Comparison of ENCODE assay signal across 8 cellular contexts in the genomic region with DNA sequence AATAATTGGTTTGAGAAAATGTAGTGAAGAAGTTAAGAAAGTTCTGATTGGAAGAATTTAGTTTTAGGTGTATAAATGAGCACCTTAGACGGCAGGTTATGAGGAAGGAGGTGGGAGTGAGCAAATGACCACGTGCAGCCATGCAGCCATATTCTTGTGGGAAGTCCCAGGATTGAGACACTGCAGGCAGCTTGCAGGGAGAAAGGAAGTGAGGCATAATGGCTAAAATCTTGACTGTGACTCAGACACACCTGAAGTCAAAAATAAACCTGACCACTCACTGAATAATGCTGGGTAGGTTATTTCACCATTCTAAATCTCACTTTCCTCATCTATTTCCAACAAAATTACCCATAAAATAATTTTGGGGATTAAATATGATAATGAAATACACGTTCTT. TPM values are rescaled to one million over a fixed set of nuclear protein-coding genes. Genes with fewer than 3 reads are reported as not detected.
DNase-seq lines count a peak whose midpoint lies in the region; ATAC-seq and TF ChIP-seq lines count a peak whose summit lies in the region.

No MANE protein-coding gene starts in this region.

- H3K27ac ChIP-seq in GM23248 (peak overlapping the region; percentile 84), MM.1S (ENCODE audit: low read length) (no peak overlapping the region), foreskin keratinocyte (peak overlapping the region; percentile 98)

- H2AFZ ChIP-seq in GM23248: no peak overlapping the region
- no peak overlapping the region for H2AFZ ChIP-seq in MM.1S (ENCODE audit: low read length)

- H3K27me3 ChIP-seq in GM23248 (replicated peaks; ENCODE audit: insufficient read depth) (no peaks in the 10 kb centered on the region), MM.1S (replicated peaks; ENCODE audit: insufficient read depth, low read length) (peaks cover 10% of the 10 kb centered on the region; the same call in 1 of the 2 replicates), foreskin keratinocyte (no peaks in the 10 kb centered on the region)

- peak; percentile 51 for ATAC-seq in GM18498 (IDR thresholded peaks at IDR 0.05; ENCODE audit: unreplicated experiment)
- ATAC-seq in foreskin keratinocyte: peak; percentile 86

- no peaks in the 10 kb centered on the region for H4K20me1 ChIP-seq in GM23248 (ENCODE audit: insufficient read depth)
- H4K20me1 ChIP-seq in MM.1S (ENCODE audit: insufficient read depth, low read length): no peaks in the 10 kb centered on the region

- H3F3A ChIP-seq in GM23248 (ENCODE audit: insufficient read depth) (peaks cover 69% of the 10 kb centered on the region), MM.1S (ENCODE audit: insufficient read depth, low read length) (no peaks in the 10 kb centered on the region; the same call in 1 of the 2 replicates)

- H3K4me1 ChIP-seq in GM23248 (ENCODE audit: insufficient read depth) (peaks cover 69% of the 10 kb centered on the region), MM.1S (ENCODE audit: low read length) (peaks cover 40% of the 10 kb centered on the region), foreskin keratinocyte (peaks cover 55% of the 10 kb centered on the region)

- H3K9ac ChIP-seq in GM23248: peak overlapping the region; percentile 50
- H3K9ac ChIP-seq in MM.1S (ENCODE audit: low read length): no peak overlapping the region

- H3K4me3 ChIP-seq in GM23248: peak overlapping the region; percentile 37
- H3K4me3 ChIP-seq in MM.1S (ENCODE audit: low read length): no peak overlapping the region

- 43 to 45% methylated on average over 3 of the region's 3 CpGs for WGBS in GM23248 (ENCODE audit: low coverage in 1 of 2, low lambda C conversion rate in 2 of 2, missing lambda C conversion rate in 2 of 2), 2 experiments

- H3K4me2 ChIP-seq in GM23248 (ENCODE audit: unreplicated experiment): peak overlapping the region; percentile 72
- H3K4me2 ChIP-seq in MM.1S (ENCODE audit: low read depth, low read length): peak overlapping the region; percentile 8; the same call in 1 of the 2 replicates

- TF ChIP-seq CTCF in MM.1S (IDR thresholded peaks at IDR 0.05; ENCODE audit: low read length) (no peak), foreskin keratinocyte (conservative IDR thresholded peaks at IDR 0.05) (no peak)

- H3K9me3 ChIP-seq in GM23248 (ENCODE audit: low read depth) (no peaks in the 10 kb centered on the region), MM.1S (replicated peaks; ENCODE audit: insufficient read depth, low read length) (no peaks in the 10 kb centered on the region)

- H3K9me2 ChIP-seq in GM23248 (ENCODE audit: insufficient read depth) (no peaks in the 10 kb centered on the region), MM.1S (replicated peaks; ENCODE audit: insufficient read depth, low read length) (no peaks in the 10 kb centered on the region)

- H3K79me2 ChIP-seq in GM23248 (ENCODE audit: insufficient read depth): peaks cover 78% of the 10 kb centered on the region
- no peaks in the 10 kb centered on the region for H3K79me2 ChIP-seq in MM.1S (ENCODE audit: low read length)

- DNase-seq in GM23248 (peak; percentile 80), MM.1S (peak; percentile 25), foreskin keratinocyte (peak; percentile 87 to 95), NCI-H82 treated with DMSO at 0.1 percent for 48 hours (lab: John Stamatoyannopoulos, UW; ENCODE audit: unreplicated experiment) (no peak), NCI-H524 (lab: John Stamatoyannopoulos, UW) (no peak), occipital lobe (lab: John Stamatoyannopoulos, UW) (no peak)
- DNase-seq in stimulated activated naive CD4-positive, alpha-beta T cell (lab: John Stamatoyannopoulos, UW): no peak

- H3K36me3 ChIP-seq in GM23248 (ENCODE audit: low read depth) (no peaks in the 10 kb centered on the region), MM.1S (replicated peaks; ENCODE audit: insufficient read depth, low read length) (no peaks in the 10 kb centered on the region)

- in situ Hi-C loops in GM23248 (cut with MboI): no loop called here

RNA-seq across cellular contexts. Expression of a gene that starts 16.6 kb away (rescaled TPM):
- total RNA-seq in GM23248 (2014; rRNA removed; shearing (Covaris generic)): 76.9 and 83.9 TPM in 2 replicates
- polyA plus RNA-seq in GM23248 (2016; fragmentation: Nextera tagmentation; extraction: Ambion mirVana): 42.7 and 44.6 TPM in 2 replicates
- 94.6 and 99.1 TPM in 2 replicates for total RNA-seq in foreskin keratinocyte
- polyA plus RNA-seq in foreskin keratinocyte: 17.4 and 24.9 TPM in 2 replicates
- 26.2 TPM for total RNA-seq in occipital lobe

Comparison
In these comparisons a context has a peak if more than half of its experiments do, and no peak if none do; other contexts are left out.
1. DNase-seq: peak in GM23248 (single experiment), MM.1S (single experiment) and foreskin keratinocyte (2 of 2); none in NCI-H82 treated with DMSO at 0.1 percent for 48 hours (single experiment), NCI-H524 (0 of 2), stimulated activated naive CD4-positive, alpha-beta T cell (0 of 6) and occipital lobe (single experiment).